In genomic region chr17:7912927-7913524, GRCh38 we compare ENCODE assay signal across 1 cellular context.
TF ChIP-seq lines count a peak whose summit lies in the region.

No MANE protein-coding gene starts in this region.

TF ChIP-seq in GM12878, 131 proteins besides CTCF, POLR2A, EP300 and RAD21:
- TF ChIP-seq EZH2 (IDR thresholded peaks at IDR 0.05; ENCODE audit: borderline replicate concordance, control insufficient read depth, low read depth, low read length), result no peak
- 0 out of 2 replicates have a peak, but pooled peaks have one; percentile 37 for TF ChIP-seq ATF2 (IDR thresholded peaks at IDR 0.05; ENCODE audit: low read length)
- 0 out of 2 replicates have a peak, but pooled peaks have one; percentile 19 for TF ChIP-seq ATF3 (IDR thresholded peaks at IDR 0.05; ENCODE audit: borderline replicate concordance, extremely low read depth, low read depth, low read length)
- TF ChIP-seq ZBED1 (IDR thresholded peaks at IDR 0.05; ENCODE audit: borderline replicate concordance), result no peak
- no peak for TF ChIP-seq RELB (IDR thresholded peaks at IDR 0.05; ENCODE audit: low read depth)
- no peak for TF ChIP-seq TCF12 (IDR thresholded peaks at IDR 0.05; ENCODE audit: low read depth, low read length)
- no peak for TF ChIP-seq SPI1 (IDR thresholded peaks at IDR 0.05; ENCODE audit: borderline replicate concordance, insufficient read depth, low read depth, low read length)
- TF ChIP-seq ZZZ3 (IDR thresholded peaks at IDR 0.05; ENCODE audit: control insufficient read depth, insufficient read length, low read depth), result no peak
- TF ChIP-seq PAX8 (IDR thresholded peaks at IDR 0.05), result no peak
- TF ChIP-seq BRCA1 (IDR thresholded peaks at IDR 0.05; ENCODE audit: low read depth, low read length), result no peak
- TF ChIP-seq ZNF384 (IDR thresholded peaks at IDR 0.05; ENCODE audit: borderline replicate concordance, low read depth, low read length), result peak; percentile 99
- TF ChIP-seq CHD4 (IDR thresholded peaks at IDR 0.05), result no peak
- TF ChIP-seq SMC3 (IDR thresholded peaks at IDR 0.05; ENCODE audit: borderline replicate concordance, low read length), result peak; percentile 93
- no peak for TF ChIP-seq GATAD2B (conservative IDR thresholded peaks at IDR 0.05; ENCODE audit: low read depth)
- TF ChIP-seq MTA2 (IDR thresholded peaks at IDR 0.05; ENCODE audit: low read depth), result no peak
- TF ChIP-seq NR2C2 (IDR thresholded peaks at IDR 0.05; ENCODE audit: borderline replicate concordance, control insufficient read depth, insufficient read length, low read depth), result no peak
- no peak for TF ChIP-seq SRF (IDR thresholded peaks at IDR 0.05; ENCODE audit: low read depth in 2 of 2, low read length in 2 of 2)
- no peak for TF ChIP-seq NFIC (IDR thresholded peaks at IDR 0.05; ENCODE audit: low read depth, low read length)
- 0 out of 4 replicates have a peak, but pooled peaks of 1 of the 2 experiments have one; percentile 17 for TF ChIP-seq BHLHE40 (IDR thresholded peaks at IDR 0.05; ENCODE audit: borderline replicate concordance in 1 of 2, low read depth in 2 of 2, low read length in 1 of 2)
- TF ChIP-seq POLR2AphosphoS5 (IDR thresholded peaks at IDR 0.05; ENCODE audit: low read length), result no peak
- no peak for TF ChIP-seq CUX1 (IDR thresholded peaks at IDR 0.05; ENCODE audit: insufficient replicate concordance, low read depth, low read length)
- no peak for TF ChIP-seq BACH1 (IDR thresholded peaks at IDR 0.05; ENCODE audit: borderline replicate concordance)
- no peak for TF ChIP-seq MTA3 (IDR thresholded peaks at IDR 0.05; ENCODE audit: borderline replicate concordance, low read length)
- no peak for TF ChIP-seq CBFB (IDR thresholded peaks at IDR 0.05; ENCODE audit: low read depth)
- no peak for TF ChIP-seq TAF1 (IDR thresholded peaks at IDR 0.05; ENCODE audit: borderline replicate concordance, low read depth, low read length)
- peak; percentile 65; the same call in 1 of the 2 replicates for TF ChIP-seq FOXM1 (IDR thresholded peaks at IDR 0.05; ENCODE audit: low read depth, low read length)
- no peak for TF ChIP-seq TBL1XR1 (IDR thresholded peaks at IDR 0.05; ENCODE audit: low read depth, low read length)
- TF ChIP-seq HDGF (IDR thresholded peaks at IDR 0.05), result 0 out of 2 replicates have a peak, but pooled peaks have one; percentile 16
- TF ChIP-seq IRF4 (IDR thresholded peaks at IDR 0.05; ENCODE audit: low read depth, low read length), result no peak
- TF ChIP-seq YY1 (IDR thresholded peaks at IDR 0.05; ENCODE audit: low read depth, low read length), result peak; percentile 56; the same call in 1 of the 2 replicates
- no peak for TF ChIP-seq ESRRA (IDR thresholded peaks at IDR 0.05; ENCODE audit: low read length)
